ENCODE assay signal across 8 cellular contexts in genomic region chr1:45327644-45328515, GRCh38. TPM values are rescaled to one million over a fixed set of nuclear protein-coding genes. Genes with fewer than 3 reads are reported as not detected.
DNase-seq lines count a peak whose midpoint lies in the region; ATAC-seq and TF ChIP-seq lines count a peak whose summit lies in the region.

No MANE protein-coding gene starts in this region.

- H3K36me3 Mint-ChIP-seq in MCF 10A (ENCODE audit: insufficient read depth, unreplicated experiment), result peaks cover 13% of the 10 kb centered on the region

- H3K27me3 ChIP-seq in breast epithelium, result no peaks in the 10 kb centered on the region
- H3K27me3 ChIP-seq in PC-9 (ENCODE audit: insufficient read depth, low read depth), result no peaks in the 10 kb centered on the region
- no peaks in the 10 kb centered on the region for H3K27me3 ChIP-seq in esophagus squamous epithelium
- H3K27me3 ChIP-seq in thoracic aorta (replicated peaks; ENCODE audit: insufficient read depth), result no peaks in the 10 kb centered on the region

- H3K4me2 ChIP-seq in PC-9, result peak overlapping the region; percentile 96

- intact Hi-C loops in breast epithelium (cut with DNase I; ENCODE audit: low total_unique reads), result no loop called here
- intact Hi-C loops in MCF 10A (cut with micrococcal nuclease), result no loop called here
- intact Hi-C loops in PC-9 (cut with micrococcal nuclease; ENCODE audit: unreplicated experiment), result loop anchor here (5.0 kb wide), 1 partner anchor 854 kb away; no protein-coding TSS in a partner anchor
- intact Hi-C loops in esophagus squamous epithelium (cut with DNase I), result no loop called here

- H3K4me3 ChIP-seq in breast epithelium (peak overlapping the region; percentile 43 to 75 (median 57)), PC-9 (peak overlapping the region; percentile 85), esophagus squamous epithelium (peak overlapping the region; percentile 41 to 68 (median 59)), thoracic aorta (peak overlapping the region; percentile 78)

- H3K9me3 ChIP-seq in breast epithelium (no peaks in the 10 kb centered on the region), PC-9 (ENCODE audit: insufficient read depth, low read depth) (no peaks in the 10 kb centered on the region), esophagus squamous epithelium (no peaks in the 10 kb centered on the region), thoracic aorta (no peaks in the 10 kb centered on the region)

- H3K27ac ChIP-seq in breast epithelium (no peak overlapping the region), PC-9 (peak overlapping the region; percentile 77), esophagus squamous epithelium (no peak overlapping the region), thoracic aorta (no peak overlapping the region)

- no peaks in the 10 kb centered on the region for H3K9me3 Mint-ChIP-seq in MCF 10A (ENCODE audit: unreplicated experiment)

- H3K4me1 Mint-ChIP-seq in MCF 10A (ENCODE audit: insufficient read depth, unreplicated experiment), result peaks cover 7% of the 10 kb centered on the region

- no peaks in the 10 kb centered on the region for H4K20me1 ChIP-seq in PC-9 (ENCODE audit: insufficient read depth)

- H3K4me1 ChIP-seq in breast epithelium (no peaks in the 10 kb centered on the region), PC-9 (replicated peaks; ENCODE audit: insufficient read depth) (peaks cover 41% of the 10 kb centered on the region), esophagus squamous epithelium (peaks cover 17 to 38% (median 19%) of the 10 kb centered on the region in 3 donors), thoracic aorta (ENCODE audit: control insufficient read depth in 1 of 2, low read depth in 2 of 2) (peaks cover 3 to 9% of the 10 kb centered on the region in 2 donors)

- no peaks in the 10 kb centered on the region for H3K27me3 Mint-ChIP-seq in MCF 10A (ENCODE audit: insufficient read depth, unreplicated experiment)

- TF ChIP-seq POLR2A in breast epithelium (IDR thresholded peaks at IDR 0.05) (no peak), esophagus squamous epithelium (IDR thresholded peaks at IDR 0.05) (no peak)

- H3K4me3 Mint-ChIP-seq in MCF 10A (ENCODE audit: unreplicated experiment), result no peak overlapping the region

- H3K79me2 ChIP-seq in PC-9 (ENCODE audit: low read depth), result peaks cover 26% of the 10 kb centered on the region

- WGBS in esophagus squamous epithelium, 2 donors, result 15 to 20% methylated on average over 1 of the region's 19 CpGs

- POLR2A ChIA-PET in MCF 10A (lab: Yijun Ruan, JAX), result interaction anchor here (2.3 kb wide), 1 partner anchor 12 kb away, joined by 13 read pairs; the partner anchor contains the start of genes MUTYH and TOE1
- POLR2A ChIA-PET in PC-9 (lab: Charles Lee; ENCODE audit: unreplicated experiment), result interaction anchor here (0.6 to 1.3 kb wide), 4 partner anchors 8 to 358 kb away, joined by 3 to 11 read pairs (median 4); no protein-coding TSS in a partner anchor

- DNase-seq in breast epithelium (ENCODE audit: low spot score in 2 of 2) (no peak), MCF 10A (ENCODE audit: unreplicated experiment) (no peak), PC-9 (no peak), esophagus squamous epithelium (lab: John Stamatoyannopoulos, UW) (no peak), thoracic aorta (ENCODE audit: low spot score) (no peak)

- H3K36me3 ChIP-seq in breast epithelium, result no peaks in the 10 kb centered on the region
- H3K36me3 ChIP-seq in PC-9 (ENCODE audit: low read depth), result 0 out of 2 replicates have a peak, but pooled peaks cover 9% of the 10 kb centered on the region
- H3K36me3 ChIP-seq in esophagus squamous epithelium, result peaks cover 3 to 35% (median 6%) of the 10 kb centered on the region in 3 donors
- peaks cover 27% of the 10 kb centered on the region for H3K36me3 ChIP-seq in thoracic aorta

- no peak overlapping the region for H3K27ac Mint-ChIP-seq in MCF 10A (ENCODE audit: low read depth, unreplicated experiment)

- TF ChIP-seq CTCF in breast epithelium (IDR thresholded peaks at IDR 0.05) (no peak), MCF 10A (IDR thresholded peaks at IDR 0.05; ENCODE audit: unreplicated experiment) (no peak), PC-9 (conservative IDR thresholded peaks at IDR 0.05) (no peak), esophagus squamous epithelium (IDR thresholded peaks at IDR 0.05) (no peak), thoracic aorta (IDR thresholded peaks at IDR 0.05) (no peak)

- BruUV-seq in MCF 10A (replicated peaks; lab: Mats Ljungman, UMichigan), result no TSS peak
- BruUV-seq in PC-9 (replicated peaks; lab: Mats Ljungman, UMichigan), result no TSS peak

- no peak for ATAC-seq in thoracic aorta (ENCODE audit: insufficient number of reproducible peaks, low FRiP score, low read depth)
- no peak for ATAC-seq in HG03280 (IDR thresholded peaks at IDR 0.05; ENCODE audit: unreplicated experiment)
- no peak for ATAC-seq in GM21529 (IDR thresholded peaks at IDR 0.05; ENCODE audit: unreplicated experiment)
- no peak for ATAC-seq in HG02623 (IDR thresholded peaks at IDR 0.05; ENCODE audit: unreplicated experiment)

- CTCF ChIA-PET in MCF 10A (lab: Yijun Ruan, JAX) (interaction anchor here (0.5 to 0.6 kb wide), 2 partner anchors 10 to 32 kb away, joined by 3 read pairs; no protein-coding TSS in a partner anchor), PC-9 (lab: Charles Lee) (interaction anchor here (1.2 kb wide), 1 partner anchor 12 kb away, joined by 3 read pairs; the partner anchor contains the start of gene TOE1)

- H2AFZ ChIP-seq in PC-9, result peak overlapping the region; percentile 91; the same call in 1 of the 2 replicates

- no peaks in the 10 kb centered on the region for H3K9me2 ChIP-seq in PC-9 (ENCODE audit: insufficient read depth)

- peaks cover 34% of the 10 kb centered on the region for H3F3A ChIP-seq in PC-9 (ENCODE audit: insufficient read depth, low read depth)

RNA-seq across cellular contexts. Expression of gene HPDL, which starts 1.2 kb away (rescaled TPM):
- total RNA-seq in breast epithelium (under 1 TPM in 1 of 3 donors, not detected in 2; 0.44 TPM), MCF 10A (2022) (0.37 TPM in 1 of 2 replicates, not detected in the other), PC-9 (2021) (10.4 and 12.7 TPM in 2 replicates), esophagus squamous epithelium (1 to 10 TPM; 4.0 to 4.8 (median 4.6) TPM), thoracic aorta (not detected)

RNA-seq across cellular contexts. Expression of gene TOE1, which starts 12.1 kb away (rescaled TPM):
- total RNA-seq in breast epithelium (10 to 100 TPM in 2 of 3 donors, 1 to 10 TPM in 1; 8.6 to 21.2 (median 11.1) TPM), MCF 10A (2022) (11.1 and 13.3 TPM in 2 replicates), PC-9 (2021) (14.5 and 20.4 TPM in 2 replicates), esophagus squamous epithelium (10 to 100 TPM in 1 of 4 donors, 1 to 10 TPM in 3; 6.4 to 11.4 (median 9.1) TPM), thoracic aorta (10 to 100 TPM in 1 of 2 donors, 1 to 10 TPM in 1; 4.7 to 10.5 TPM)

RNA-seq across cellular contexts. Expression of gene MUTYH, which starts 12.4 kb away (rescaled TPM):
- 10 to 100 TPM; 16.8 to 26.2 (median 25.8) TPM for total RNA-seq in breast epithelium
- 31.2 and 31.3 TPM in 2 replicates for total RNA-seq in MCF 10A (2022)
- 52.4 and 53.2 TPM in 2 replicates for total RNA-seq in PC-9 (2021)
- total RNA-seq in esophagus squamous epithelium, result 10 to 100 TPM in 3 of 4 donors, 1 to 10 TPM in 1; 8.4 to 23.5 (median 19.1) TPM
- 10 to 100 TPM; 15.2 to 27.4 TPM for total RNA-seq in thoracic aorta
